In genomic region chr13:109000207-109000606, GRCh38 we compare ENCODE assay signal across 23 cellular contexts.
"Had no signal": no experiment of that assay in that cellular context is flagged by ENCODE, and none has a peak within 500 bp of the region (broad histone marks: within the 10 kb centered on the region; RNA-seq: fewer than 3 reads in every experiment).

No MANE protein-coding gene starts in this region.

- H3K36me3 ChIP-seq: left ventricle myocardium inferior, right lobe of liver, spleen, tibial nerve, upper lobe of right lung, vagina had no signal

- H3K27me3 ChIP-seq: foreskin keratinocyte, right lobe of liver, spleen, testis, tibial nerve, upper lobe of right lung, vagina had no signal

- DNase-seq: effector CD4-positive, alpha-beta T cell; endodermal cell; erythroblast; foreskin keratinocyte; immature natural killer cell; kidney; left cardiac atrium; left ventricle myocardium inferior; mesenchymal stem cell; midbrain; psoas muscle; retina; right lobe of liver; spleen; stimulated activated CD4-positive, alpha-beta T cell treated with anti-CD3 and anti-CD28 coated beads, Interleukin-15, amount 100 ng/mL, for 24 hours; stimulated activated CD4-positive, alpha-beta T cell treated with anti-CD3 and anti-CD28 coated beads, Interleukin-1b, Interleukin-23, amount 100 ng/mL, for 48 hours; stimulated activated CD4-positive, alpha-beta T cell treated with anti-CD3 and anti-CD28 coated beads, Interleukin-4, amount 100 ng/mL, for 24 hours; stimulated activated naive CD8-positive, alpha-beta T cell treated with anti-CD3 and anti-CD28 coated beads, Interleukin-15, amount 100 ng/mL, for 72 hours; testis; upper lobe of right lung had no signal

- H3K4me1 ChIP-seq: foreskin keratinocyte, left ventricle myocardium inferior, psoas muscle, right lobe of liver, spleen, testis, tibial nerve, upper lobe of right lung, vagina had no signal

- H3K27ac ChIP-seq: foreskin keratinocyte, left ventricle myocardium inferior, psoas muscle, right lobe of liver, spleen, testis, tibial nerve, upper lobe of right lung, vagina had no signal

- H3K4me3 ChIP-seq: left ventricle myocardium inferior, lung, psoas muscle, right lobe of liver, spleen, testis, tibial nerve, upper lobe of right lung, vagina had no signal

- H3K9me3 ChIP-seq: left ventricle myocardium inferior, psoas muscle, right lobe of liver, spleen, testis, tibial nerve, upper lobe of right lung, vagina had no signal
